Comparison of ENCODE assay signal across 17 cellular contexts in genomic region chr6:57177545-57178225, GRCh38. TPM values are rescaled to one million over a fixed set of nuclear protein-coding genes. Genes with fewer than 3 reads are reported as not detected.
A peak's percentile ranks its signal among the peaks of the same experiment; 100 is the strongest.
DNase-seq lines count a peak whose midpoint lies in the region; ATAC-seq, FAIRE-seq and TF ChIP-seq lines count a peak whose summit lies in the region.
"Had no signal": no experiment of that assay in that cellular context is flagged by ENCODE, and none has a peak within 500 bp of the region (broad histone marks: within the 10 kb centered on the region; RNA-seq: fewer than 3 reads in every experiment).

No MANE protein-coding gene starts in this region.

- H3K27ac ChIP-seq in A549 (no peak overlapping the region), body of pancreas (peak overlapping the region in 1 of 4 donors; percentile 8), hepatocyte (peak overlapping the region; percentile 33), prostate gland (peak overlapping the region; percentile 59 to 62)

- TF ChIP-seq CTCF in A549 (IDR thresholded peaks at IDR 0.05) (no peak), body of pancreas (IDR thresholded peaks at IDR 0.05) (no peak), hepatocyte (IDR thresholded peaks at IDR 0.05; ENCODE audit: poor library complexity) (no peak), prostate gland (IDR thresholded peaks at IDR 0.05) (no peak)

- no peak overlapping the region for H3K27ac Mint-ChIP-seq in activated CD4-positive, alpha-beta T cell treated with anti-CD3 and anti-CD28 coated beads, Interleukin-2, amount 10 ng/mL, durations not matched to agents 7 days and 5 days
- H3K27ac Mint-ChIP-seq: activated CD8-positive, alpha-beta T cell treated with anti-CD3 and anti-CD28 coated beads, Interleukin-2, amount 10 ng/mL, durations not matched to agents 7 days and 5 days; progenitor cell of endocrine pancreas had no signal

- H2AFZ ChIP-seq in hepatocyte: no peak overlapping the region

- 88% methylated on average over 11 of the region's 11 CpGs for WGBS in A549 (ENCODE audit: missing lambda C conversion rate)
- WGBS in body of pancreas, 2 donors: 85 to 88% methylated on average over 11 of the region's 11 CpGs
- 83% methylated on average over 11 of the region's 11 CpGs for WGBS in hepatocyte (ENCODE audit: low lambda C conversion rate, missing lambda C conversion rate)
- WGBS in prostate gland: 65% methylated on average over 11 of the region's 11 CpGs

- intact Hi-C loops in body of pancreas (cut with DNase I) (no loop called here), prostate gland (cut with DNase I) (loop anchor here (10.0 kb wide), 1 partner anchor 223 kb away; the partner anchor contains the start of gene BEND6)

- no peaks in the 10 kb centered on the region for H3K27me3 Mint-ChIP-seq in activated CD4-positive, alpha-beta T cell treated with anti-CD3 and anti-CD28 coated beads, Interleukin-2, amount 10 ng/mL, durations not matched to agents 7 days and 5 days
- H3K27me3 Mint-ChIP-seq: progenitor cell of endocrine pancreas had no signal

- TF ChIP-seq EP300 in A549 (IDR thresholded peaks at IDR 0.05): no peak

- no peak overlapping the region for H3K4me3 Mint-ChIP-seq in activated CD4-positive, alpha-beta T cell treated with anti-CD3 and anti-CD28 coated beads, Interleukin-2, amount 10 ng/mL, durations not matched to agents 7 days and 5 days
- H3K4me3 Mint-ChIP-seq: activated CD8-positive, alpha-beta T cell treated with anti-CD3 and anti-CD28 coated beads, Interleukin-2, amount 10 ng/mL, durations not matched to agents 7 days and 5 days had no signal

- FAIRE-seq in A549 (lab: Jason Lieb, UNC): no peak
- FAIRE-seq: H1, keratinocyte, RCC 7860 had no signal

- H3K9me3 Mint-ChIP-seq in activated CD4-positive, alpha-beta T cell treated with anti-CD3 and anti-CD28 coated beads, Interleukin-2, amount 10 ng/mL, durations not matched to agents 7 days and 5 days: no peaks in the 10 kb centered on the region

- H3K4me3 ChIP-seq in A549 (no peak overlapping the region), body of pancreas (no peak overlapping the region), hepatocyte (no peak overlapping the region), prostate gland (no peak overlapping the region)

- H3K9me3 ChIP-seq in A549 (no peaks in the 10 kb centered on the region), body of pancreas (no peaks in the 10 kb centered on the region), hepatocyte (ENCODE audit: low read depth) (no peaks in the 10 kb centered on the region), prostate gland (no peaks in the 10 kb centered on the region)

- H3K36me3 Mint-ChIP-seq in activated CD4-positive, alpha-beta T cell treated with anti-CD3 and anti-CD28 coated beads, Interleukin-2, amount 10 ng/mL, durations not matched to agents 7 days and 5 days (ENCODE audit: low read depth): peaks cover 9% of the 10 kb centered on the region

- H3K27me3 ChIP-seq in body of pancreas (no peaks in the 10 kb centered on the region), hepatocyte (no peaks in the 10 kb centered on the region), prostate gland (replicated peaks; ENCODE audit: insufficient read depth) (no peaks in the 10 kb centered on the region)

- TF ChIP-seq RAD21 in A549 (conservative IDR thresholded peaks at IDR 0.05 in 1 of 2, IDR thresholded peaks at IDR 0.05 in 1 of 2): no peak

- POLR2A ChIA-PET in A549 (lab: Yijun Ruan, JAX): no interaction called here
- POLR2A ChIA-PET in activated CD4-positive, alpha-beta T cell treated with anti-CD3 and anti-CD28 coated beads, Interleukin-2, amount 10 ng/mL, durations not matched to agents 7 days and 5 days (lab: Charles Lee): no interaction called here

- H3K4me1 ChIP-seq in A549 (peaks cover 39% of the 10 kb centered on the region), body of pancreas (peaks cover 16% of the 10 kb centered on the region), hepatocyte (ENCODE audit: insufficient read depth) (no peaks in the 10 kb centered on the region), prostate gland (replicated peaks) (no peaks in the 10 kb centered on the region)

- DNase-seq in A549 (ENCODE audit: low read depth in 1 of 2, low spot score in 1 of 2) (no peak), body of pancreas (peak in 2 of 4 donors; percentile 11 to 20), hepatocyte (ENCODE audit: low spot score) (peak; percentile 21), prostate gland (ENCODE audit: low spot score) (no peak), NCI-H1417 (lab: John Stamatoyannopoulos, UW) (no peak), islet precursor cell (no peak)
- no peak for DNase-seq in activated CD8-positive, alpha-beta memory T cell treated with anti-CD3 and anti-CD28 coated beads for 24 hours
- no peak for DNase-seq in activated CD4-positive, alpha-beta T cell treated with anti-CD3 and anti-CD28 coated beads, Interleukin-2, amount 10 ng/mL, durations not matched to agents 7 days and 5 days
- DNase-seq: activated CD8-positive, alpha-beta T cell treated with anti-CD3 and anti-CD28 coated beads, Interleukin-2, amount 10 ng/mL, durations not matched to agents 7 days and 5 days; activated naive CD4-positive, alpha-beta T cell; DMS 273 treated with DMSO at 0.1 percent for 48 hours; NCI-H2227 treated with DMSO at 0.1 percent for 48 hours had no signal

- H3K4me1 Mint-ChIP-seq in activated CD4-positive, alpha-beta T cell treated with anti-CD3 and anti-CD28 coated beads, Interleukin-2, amount 10 ng/mL, durations not matched to agents 7 days and 5 days: peaks cover 37% of the 10 kb centered on the region

- H3K36me3 ChIP-seq in body of pancreas (replicated peaks in 1 of 2; ENCODE audit: insufficient read depth in 1 of 2, low read depth in 2 of 2) (no peaks in the 10 kb centered on the region), hepatocyte (replicated peaks; ENCODE audit: insufficient read depth, low read depth) (no peaks in the 10 kb centered on the region), prostate gland (no peaks in the 10 kb centered on the region)

- H3K79me2 ChIP-seq in hepatocyte: peaks cover 77% of the 10 kb centered on the region

- ATAC-seq in A549 (no peak), body of pancreas (peak; percentile 27)
- ATAC-seq: activated CD8-positive, alpha-beta T cell treated with anti-CD3 and anti-CD28 coated beads, Interleukin-2, amount 10 ng/mL, durations not matched to agents 7 days and 5 days; esophagus mucosa had no signal

- CTCF ChIA-PET in A549 (lab: Yijun Ruan, JAX): interaction anchor here (0.7 to 1.1 kb wide), 3 partner anchors 12 to 139 kb away, joined by 3 to 5 read pairs (median 3); partner anchors contain the start of gene PRIM2
- CTCF ChIA-PET in activated CD4-positive, alpha-beta T cell treated with anti-CD3 and anti-CD28 coated beads, Interleukin-2, amount 10 ng/mL, durations not matched to agents 7 days and 5 days (lab: Charles Lee): interaction anchor here (0.6 kb wide), 1 partner anchor 783 kb away, joined by 3 read pairs; no protein-coding TSS in a partner anchor

- no peaks in the 10 kb centered on the region for H3K9me2 ChIP-seq in hepatocyte (replicated peaks; ENCODE audit: insufficient read depth)

- TF ChIP-seq POLR2A in A549 (IDR thresholded peaks at IDR 0.05; ENCODE audit: low read length) (no peak), body of pancreas (IDR thresholded peaks at IDR 0.05) (no peak), prostate gland (IDR thresholded peaks at IDR 0.05) (no peak)

- H3K4me2 ChIP-seq in A549 (0 out of 3 replicates have a peak overlapping the region, but pooled peaks have one; percentile 16), hepatocyte (peak overlapping the region; percentile 22)

- H4K20me1 ChIP-seq in hepatocyte (ENCODE audit: insufficient read depth, poor library complexity, severe bottlenecking): no peaks in the 10 kb centered on the region

TF ChIP-seq in A549, 52 proteins besides CTCF, POLR2A, EP300 and RAD21 (continues in another document):
- TF ChIP-seq, protein P1, sequence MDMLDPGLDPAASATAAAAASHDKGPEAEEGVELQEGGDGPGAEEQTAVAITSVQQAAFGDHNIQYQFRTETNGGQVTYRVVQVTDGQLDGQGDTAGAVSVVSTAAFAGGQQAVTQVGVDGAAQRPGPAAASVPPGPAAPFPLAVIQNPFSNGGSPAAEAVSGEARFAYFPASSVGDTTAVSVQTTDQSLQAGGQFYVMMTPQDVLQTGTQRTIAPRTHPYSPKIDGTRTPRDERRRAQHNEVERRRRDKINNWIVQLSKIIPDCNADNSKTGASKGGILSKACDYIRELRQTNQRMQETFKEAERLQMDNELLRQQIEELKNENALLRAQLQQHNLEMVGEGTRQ (IDR thresholded peaks at IDR 0.05): no peak
- no peak for TF ChIP-seq ZFP36 (IDR thresholded peaks at IDR 0.05; ENCODE audit: borderline replicate concordance, partially characterized antibody)
- TF ChIP-seq, protein P2, sequence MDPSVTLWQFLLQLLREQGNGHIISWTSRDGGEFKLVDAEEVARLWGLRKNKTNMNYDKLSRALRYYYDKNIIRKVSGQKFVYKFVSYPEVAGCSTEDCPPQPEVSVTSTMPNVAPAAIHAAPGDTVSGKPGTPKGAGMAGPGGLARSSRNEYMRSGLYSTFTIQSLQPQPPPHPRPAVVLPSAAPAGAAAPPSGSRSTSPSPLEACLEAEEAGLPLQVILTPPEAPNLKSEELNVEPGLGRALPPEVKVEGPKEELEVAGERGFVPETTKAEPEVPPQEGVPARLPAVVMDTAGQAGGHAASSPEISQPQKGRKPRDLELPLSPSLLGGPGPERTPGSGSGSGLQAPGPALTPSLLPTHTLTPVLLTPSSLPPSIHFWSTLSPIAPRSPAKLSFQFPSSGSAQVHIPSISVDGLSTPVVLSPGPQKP (IDR thresholded peaks at IDR 0.05; ENCODE audit: low read depth, low read length): no peak

RNA-seq across cellular contexts. Expression of gene BAG2, which starts 5.6 kb away (rescaled TPM):
- polyA plus RNA-seq in A549 (2011; rRNA removed): 10.2 and 13.9 TPM in 2 replicates
- polyA plus RNA-seq in A549 (2012; cell fraction: cytosol; rRNA removed): 3.9 and 4.5 TPM in 2 replicates
- polyA plus RNA-seq in A549 (2012; cell fraction: nucleus; rRNA removed): 2.1 TPM in 2 replicates
- polyA plus RNA-seq in A549 (2017; fragmentation: RNase III; extraction: RNeasy Plus Mini Kit Qiagen cat#74134 plus additional on column Dnase treatment): 8.7 to 9.5 TPM (median 9.3 TPM) in 3 replicates
- polyA minus RNA-seq in A549 (2011; rRNA and poly(A)+ RNA removed): 3.5 and 3.7 TPM in 2 replicates
- 1 to 10 TPM; 2.3 to 3.0 TPM for total RNA-seq in body of pancreas
- 10.2 and 10.5 TPM in 2 replicates for total RNA-seq in hepatocyte
- 8.7 and 9.0 TPM in 2 replicates for polyA plus RNA-seq in hepatocyte
- total RNA-seq in prostate gland: 1 to 10 TPM; 5.4 to 6.8 TPM
- 1 to 10 TPM; 7.7 to 8.0 TPM for total RNA-seq in activated CD4-positive, alpha-beta T cell treated with anti-CD3 and anti-CD28 coated beads, Interleukin-2, amount 10 ng/mL, durations not matched to agents 7 days and 5 days

RNA-seq across cellular contexts. Expression of gene RAB23, which starts 44.4 kb away (rescaled TPM):
- polyA plus RNA-seq in A549 (2011; rRNA removed) (16.3 and 21.5 TPM in 2 replicates), A549 (2017; fragmentation: RNase III; extraction: RNeasy Plus Mini Kit Qiagen cat#74134 plus additional on column Dnase treatment) (8.6 to 8.8 TPM (median 8.6 TPM) in 3 replicates), hepatocyte (15.5 and 20.2 TPM in 2 replicates)
- 2.1 and 2.6 TPM in 2 replicates for polyA plus RNA-seq in A549 (2012; cell fraction: cytosol; rRNA removed)
- 0.67 and 1.1 TPM in 2 replicates for polyA plus RNA-seq in A549 (2012; cell fraction: nucleus; rRNA removed)
- 3.5 and 3.6 TPM in 2 replicates for polyA minus RNA-seq in A549 (2011; rRNA and poly(A)+ RNA removed)
- total RNA-seq in body of pancreas (1 to 10 TPM; 2.1 to 5.6 TPM), hepatocyte (37.2 and 37.7 TPM in 2 replicates), prostate gland (10 to 100 TPM; 20.4 to 22.3 TPM)
- total RNA-seq in activated CD4-positive, alpha-beta T cell treated with anti-CD3 and anti-CD28 coated beads, Interleukin-2, amount 10 ng/mL, durations not matched to agents 7 days and 5 days: 1 to 10 TPM; 3.5 to 3.8 TPM

Comparison
In these comparisons a context has a peak if more than half of its experiments do, and no peak if none do; other contexts are left out.
1. H3K27ac ChIP-seq: peak in hepatocyte (single experiment) and prostate gland (2 of 2); none in A549 (0 of 2).